1 cellular context compared by ENCODE assay signal in the genomic region with DNA sequence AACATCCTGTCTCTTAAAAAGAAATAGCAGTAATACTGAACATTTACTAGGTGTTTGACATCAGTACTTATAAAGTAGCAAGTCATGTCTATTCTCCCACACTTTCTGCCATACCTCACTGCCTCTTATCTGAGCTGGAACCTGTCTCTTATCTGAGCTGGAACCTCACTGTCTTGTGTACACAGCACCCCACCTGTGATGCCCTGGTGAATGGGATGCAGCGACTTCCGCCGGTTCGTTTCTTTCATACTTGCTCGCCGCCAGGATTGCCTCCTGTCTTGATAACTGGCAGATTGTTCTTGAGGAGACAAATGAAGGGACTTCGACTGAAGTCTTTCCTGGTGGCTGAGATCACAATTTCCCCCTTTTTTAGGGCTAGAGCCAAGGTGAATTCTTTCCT.
TF ChIP-seq lines count a peak whose summit lies in the region.

No MANE protein-coding gene starts in this region.

TF ChIP-seq in K562, 482 proteins besides CTCF, POLR2A, EP300 and RAD21 (continues in another document):
- 0 out of 2 replicates have a peak, but pooled peaks have one; percentile 28 for TF ChIP-seq HDAC2 (IDR thresholded peaks at IDR 0.05)
- peak; percentile 88 for TF ChIP-seq DPF2 (IDR thresholded peaks at IDR 0.05)
- TF ChIP-seq, protein P1, sequence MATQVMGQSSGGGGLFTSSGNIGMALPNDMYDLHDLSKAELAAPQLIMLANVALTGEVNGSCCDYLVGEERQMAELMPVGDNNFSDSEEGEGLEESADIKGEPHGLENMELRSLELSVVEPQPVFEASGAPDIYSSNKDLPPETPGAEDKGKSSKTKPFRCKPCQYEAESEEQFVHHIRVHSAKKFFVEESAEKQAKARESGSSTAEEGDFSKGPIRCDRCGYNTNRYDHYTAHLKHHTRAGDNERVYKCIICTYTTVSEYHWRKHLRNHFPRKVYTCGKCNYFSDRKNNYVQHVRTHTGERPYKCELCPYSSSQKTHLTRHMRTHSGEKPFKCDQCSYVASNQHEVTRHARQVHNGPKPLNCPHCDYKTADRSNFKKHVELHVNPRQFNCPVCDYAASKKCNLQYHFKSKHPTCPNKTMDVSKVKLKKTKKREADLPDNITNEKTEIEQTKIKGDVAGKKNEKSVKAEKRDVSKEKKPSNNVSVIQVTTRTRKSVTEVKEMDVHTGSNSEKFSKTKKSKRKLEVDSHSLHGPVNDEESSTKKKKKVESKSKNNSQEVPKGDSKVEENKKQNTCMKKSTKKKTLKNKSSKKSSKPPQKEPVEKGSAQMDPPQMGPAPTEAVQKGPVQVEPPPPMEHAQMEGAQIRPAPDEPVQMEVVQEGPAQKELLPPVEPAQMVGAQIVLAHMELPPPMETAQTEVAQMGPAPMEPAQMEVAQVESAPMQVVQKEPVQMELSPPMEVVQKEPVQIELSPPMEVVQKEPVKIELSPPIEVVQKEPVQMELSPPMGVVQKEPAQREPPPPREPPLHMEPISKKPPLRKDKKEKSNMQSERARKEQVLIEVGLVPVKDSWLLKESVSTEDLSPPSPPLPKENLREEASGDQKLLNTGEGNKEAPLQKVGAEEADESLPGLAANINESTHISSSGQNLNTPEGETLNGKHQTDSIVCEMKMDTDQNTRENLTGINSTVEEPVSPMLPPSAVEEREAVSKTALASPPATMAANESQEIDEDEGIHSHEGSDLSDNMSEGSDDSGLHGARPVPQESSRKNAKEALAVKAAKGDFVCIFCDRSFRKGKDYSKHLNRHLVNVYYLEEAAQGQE (CRISPR knock-in tag; IDR thresholded peaks at IDR 0.05; ENCODE audit: low read depth): no peak
- peak; percentile 45 for TF ChIP-seq ZNF316 (IDR thresholded peaks at IDR 0.05)
- TF ChIP-seq ZEB2 (IDR thresholded peaks at IDR 0.05): peak; percentile 96
- TF ChIP-seq TRIM24 (IDR thresholded peaks at IDR 0.05): peak; percentile 60 to 77; a peak in 2 of 4 replicates
- TF ChIP-seq POLR2AphosphoS5 (IDR thresholded peaks at IDR 0.05; ENCODE audit: control insufficient read depth, insufficient read depth, low read depth, low read length): peak; percentile 88
- TF ChIP-seq ZSCAN29 (IDR thresholded peaks at IDR 0.05): no peak
- TF ChIP-seq RHOXF2B (CRISPR knock-in tag; conservative IDR thresholded peaks at IDR 0.05): no peak
- TF ChIP-seq, protein P2, sequence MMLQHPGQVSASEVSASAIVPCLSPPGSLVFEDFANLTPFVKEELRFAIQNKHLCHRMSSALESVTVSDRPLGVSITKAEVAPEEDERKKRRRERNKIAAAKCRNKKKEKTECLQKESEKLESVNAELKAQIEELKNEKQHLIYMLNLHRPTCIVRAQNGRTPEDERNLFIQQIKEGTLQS (IDR thresholded peaks at IDR 0.05): no peak
- TF ChIP-seq, protein P2 (CRISPR knock-in tag; conservative IDR thresholded peaks at IDR 0.05): no peak
- TF ChIP-seq, protein P3, sequence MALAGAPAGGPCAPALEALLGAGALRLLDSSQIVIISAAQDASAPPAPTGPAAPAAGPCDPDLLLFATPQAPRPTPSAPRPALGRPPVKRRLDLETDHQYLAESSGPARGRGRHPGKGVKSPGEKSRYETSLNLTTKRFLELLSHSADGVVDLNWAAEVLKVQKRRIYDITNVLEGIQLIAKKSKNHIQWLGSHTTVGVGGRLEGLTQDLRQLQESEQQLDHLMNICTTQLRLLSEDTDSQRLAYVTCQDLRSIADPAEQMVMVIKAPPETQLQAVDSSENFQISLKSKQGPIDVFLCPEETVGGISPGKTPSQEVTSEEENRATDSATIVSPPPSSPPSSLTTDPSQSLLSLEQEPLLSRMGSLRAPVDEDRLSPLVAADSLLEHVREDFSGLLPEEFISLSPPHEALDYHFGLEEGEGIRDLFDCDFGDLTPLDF (CRISPR knock-in tag; IDR thresholded peaks at IDR 0.05): no peak
- TF ChIP-seq CEBPB (tag; IDR thresholded peaks at IDR 0.05): no peak
- no peak for TF ChIP-seq ZZZ3 (IDR thresholded peaks at IDR 0.05)
- TF ChIP-seq KLF16 (IDR thresholded peaks at IDR 0.05): peak; percentile 81; the same call in 1 of the 2 replicates
- TF ChIP-seq SMARCC2 (IDR thresholded peaks at IDR 0.05; ENCODE audit: low read depth): 0 out of 2 replicates have a peak, but pooled peaks have one; percentile 35
- TF ChIP-seq CREB1 (IDR thresholded peaks at IDR 0.05): peak; percentile 38; the same call in 1 of the 2 replicates
- TF ChIP-seq CREB1 (CRISPR knock-in tag; IDR thresholded peaks at IDR 0.05): no peak
- TF ChIP-seq NCOR1 (IDR thresholded peaks at IDR 0.05): peak; percentile 77
- TF ChIP-seq TEAD4 (IDR thresholded peaks at IDR 0.05; ENCODE audit: low read length): peak; percentile 93
- no peak for TF ChIP-seq TEAD4 (CRISPR knock-in tag; IDR thresholded peaks at IDR 0.05; ENCODE audit: borderline replicate concordance)
- TF ChIP-seq BDP1 (IDR thresholded peaks at IDR 0.05; ENCODE audit: insufficient read depth, insufficient read length): no peak
- TF ChIP-seq STAT5A (IDR thresholded peaks at IDR 0.05; ENCODE audit: borderline replicate concordance, low read length): peak; percentile 73
- TF ChIP-seq, protein P4, sequence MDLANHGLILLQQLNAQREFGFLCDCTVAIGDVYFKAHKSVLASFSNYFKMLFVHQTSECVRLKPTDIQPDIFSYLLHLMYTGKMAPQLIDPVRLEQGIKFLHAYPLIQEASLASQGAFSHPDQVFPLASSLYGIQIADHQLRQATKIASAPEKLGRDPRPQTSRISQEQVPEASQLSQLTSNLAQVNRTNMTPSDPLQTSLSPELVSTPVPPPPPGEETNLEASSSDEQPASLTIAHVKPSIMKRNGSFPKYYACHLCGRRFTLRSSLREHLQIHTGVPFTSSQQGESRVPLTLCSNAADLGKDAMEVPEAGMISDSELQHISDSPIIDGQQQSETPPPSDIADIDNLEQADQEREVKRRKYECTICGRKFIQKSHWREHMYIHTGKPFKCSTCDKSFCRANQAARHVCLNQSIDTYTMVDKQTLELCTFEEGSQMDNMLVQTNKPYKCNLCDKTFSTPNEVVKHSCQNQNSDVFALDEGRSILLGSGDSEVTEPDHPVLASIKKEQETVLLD (IDR thresholded peaks at IDR 0.05): peak; percentile 53; the same call in 1 of the 2 replicates
- no peak for TF ChIP-seq HBP1 (CRISPR knock-in tag; IDR thresholded peaks at IDR 0.05)
- TF ChIP-seq CBFA2T2 (conservative IDR thresholded peaks at IDR 0.05): peak; percentile 92
- 0 out of 2 replicates have a peak, but pooled peaks have one; percentile 32 for TF ChIP-seq MTA2 (IDR thresholded peaks at IDR 0.05; ENCODE audit: low read depth)
- no peak for TF ChIP-seq ZNF212 (CRISPR knock-in tag; IDR thresholded peaks at IDR 0.05)
- TF ChIP-seq HLTF (IDR thresholded peaks at IDR 0.05): no peak
- TF ChIP-seq FOXA1 (IDR thresholded peaks at IDR 0.05; ENCODE audit: borderline replicate concordance): peak; percentile 76
- no peak for TF ChIP-seq ZNF324 (CRISPR knock-in tag; IDR thresholded peaks at IDR 0.05)
- no peak for TF ChIP-seq ELF2 (CRISPR knock-in tag; IDR thresholded peaks at IDR 0.05)
- TF ChIP-seq NFE2 (IDR thresholded peaks at IDR 0.05; ENCODE audit: low read depth): peak; percentile 76
- TF ChIP-seq ARID2 (IDR thresholded peaks at IDR 0.05): no peak
- no peak for TF ChIP-seq GABPB1 (CRISPR knock-in tag; IDR thresholded peaks at IDR 0.05)
- peak; percentile 90 for TF ChIP-seq CTBP1 (IDR thresholded peaks at IDR 0.05; ENCODE audit: borderline replicate concordance)
- TF ChIP-seq, protein P5, sequence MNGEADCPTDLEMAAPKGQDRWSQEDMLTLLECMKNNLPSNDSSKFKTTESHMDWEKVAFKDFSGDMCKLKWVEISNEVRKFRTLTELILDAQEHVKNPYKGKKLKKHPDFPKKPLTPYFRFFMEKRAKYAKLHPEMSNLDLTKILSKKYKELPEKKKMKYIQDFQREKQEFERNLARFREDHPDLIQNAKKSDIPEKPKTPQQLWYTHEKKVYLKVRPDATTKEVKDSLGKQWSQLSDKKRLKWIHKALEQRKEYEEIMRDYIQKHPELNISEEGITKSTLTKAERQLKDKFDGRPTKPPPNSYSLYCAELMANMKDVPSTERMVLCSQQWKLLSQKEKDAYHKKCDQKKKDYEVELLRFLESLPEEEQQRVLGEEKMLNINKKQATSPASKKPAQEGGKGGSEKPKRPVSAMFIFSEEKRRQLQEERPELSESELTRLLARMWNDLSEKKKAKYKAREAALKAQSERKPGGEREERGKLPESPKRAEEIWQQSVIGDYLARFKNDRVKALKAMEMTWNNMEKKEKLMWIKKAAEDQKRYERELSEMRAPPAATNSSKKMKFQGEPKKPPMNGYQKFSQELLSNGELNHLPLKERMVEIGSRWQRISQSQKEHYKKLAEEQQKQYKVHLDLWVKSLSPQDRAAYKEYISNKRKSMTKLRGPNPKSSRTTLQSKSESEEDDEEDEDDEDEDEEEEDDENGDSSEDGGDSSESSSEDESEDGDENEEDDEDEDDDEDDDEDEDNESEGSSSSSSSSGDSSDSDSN (IDR thresholded peaks at IDR 0.05; ENCODE audit: borderline replicate concordance in 1 of 2, low read depth in 2 of 2, low read length in 2 of 2): no peak
- peak; percentile 87 for TF ChIP-seq TCF3 (CRISPR knock-in tag; IDR thresholded peaks at IDR 0.05)
- 0 out of 2 replicates have a peak, but pooled peaks have one; percentile 58 for TF ChIP-seq PML (IDR thresholded peaks at IDR 0.05; ENCODE audit: low read length)
- peak; percentile 84 for TF ChIP-seq SMARCA4 (IDR thresholded peaks at IDR 0.05)
- no peak for TF ChIP-seq CHCHD3 (CRISPR knock-in tag; IDR thresholded peaks at IDR 0.05)
- TF ChIP-seq TCF7 (IDR thresholded peaks at IDR 0.05; ENCODE audit: borderline replicate concordance): peak; percentile 38; the same call in 1 of the 2 replicates
- no peak for TF ChIP-seq ASH1L (IDR thresholded peaks at IDR 0.05; ENCODE audit: borderline replicate concordance, low read depth, partially characterized antibody)
- TF ChIP-seq XRCC3 (IDR thresholded peaks at IDR 0.05): no peak
- peak; percentile 66 for TF ChIP-seq GATA2 (CRISPR knock-in tag; IDR thresholded peaks at IDR 0.05)
- TF ChIP-seq ARID1B (IDR thresholded peaks at IDR 0.05): peak; percentile 90
- TF ChIP-seq, protein P6, sequence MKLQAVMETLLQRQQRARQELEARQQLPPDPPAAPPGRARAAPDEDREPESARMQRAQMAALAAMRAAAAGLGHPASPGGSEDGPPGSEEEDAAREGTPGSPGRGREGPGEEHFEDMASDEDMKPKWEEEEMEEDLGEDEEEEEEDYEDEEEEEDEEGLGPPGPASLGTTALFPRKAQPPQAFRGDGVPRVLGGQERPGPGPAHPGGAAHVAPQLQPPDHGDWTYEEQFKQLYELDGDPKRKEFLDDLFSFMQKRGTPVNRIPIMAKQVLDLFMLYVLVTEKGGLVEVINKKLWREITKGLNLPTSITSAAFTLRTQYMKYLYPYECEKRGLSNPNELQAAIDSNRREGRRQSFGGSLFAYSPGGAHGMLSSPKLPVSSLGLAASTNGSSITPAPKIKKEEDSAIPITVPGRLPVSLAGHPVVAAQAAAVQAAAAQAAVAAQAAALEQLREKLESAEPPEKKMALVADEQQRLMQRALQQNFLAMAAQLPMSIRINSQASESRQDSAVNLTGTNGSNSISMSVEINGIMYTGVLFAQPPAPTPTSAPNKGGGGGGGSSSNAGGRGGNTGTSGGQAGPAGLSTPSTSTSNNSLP (IDR thresholded peaks at IDR 0.05; ENCODE audit: borderline replicate concordance, low read depth, low read length): no peak
- peak in 1 of 2 experiments; percentile 55; a peak in 2 of 4 replicates for TF ChIP-seq ZMIZ1 (IDR thresholded peaks at IDR 0.05; ENCODE audit: low read depth in 2 of 2, low read length in 2 of 2)
- no peak for TF ChIP-seq HCFC1 (IDR thresholded peaks at IDR 0.05; ENCODE audit: low read depth, low read length)
- TF ChIP-seq ILF3 (IDR thresholded peaks at IDR 0.05; ENCODE audit: borderline replicate concordance): no peak
- TF ChIP-seq ZNF764 (CRISPR knock-in tag; IDR thresholded peaks at IDR 0.05; ENCODE audit: low read depth): no peak
- TF ChIP-seq MTF1 (CRISPR knock-in tag; IDR thresholded peaks at IDR 0.05; ENCODE audit: borderline replicate concordance): no peak
- TF ChIP-seq CC2D1A (IDR thresholded peaks at IDR 0.05): peak; percentile 75; the same call in 1 of the 2 replicates
- TF ChIP-seq ZNF77 (CRISPR knock-in tag; IDR thresholded peaks at IDR 0.05): no peak
- no peak for TF ChIP-seq FOXP1 (CRISPR knock-in tag; IDR thresholded peaks at IDR 0.05)
- TF ChIP-seq NBN (IDR thresholded peaks at IDR 0.05; ENCODE audit: low read depth): 0 out of 2 replicates have a peak, but pooled peaks have one; percentile 25
